Comparison of ENCODE assay signal across 17 cellular contexts in the genomic region with DNA sequence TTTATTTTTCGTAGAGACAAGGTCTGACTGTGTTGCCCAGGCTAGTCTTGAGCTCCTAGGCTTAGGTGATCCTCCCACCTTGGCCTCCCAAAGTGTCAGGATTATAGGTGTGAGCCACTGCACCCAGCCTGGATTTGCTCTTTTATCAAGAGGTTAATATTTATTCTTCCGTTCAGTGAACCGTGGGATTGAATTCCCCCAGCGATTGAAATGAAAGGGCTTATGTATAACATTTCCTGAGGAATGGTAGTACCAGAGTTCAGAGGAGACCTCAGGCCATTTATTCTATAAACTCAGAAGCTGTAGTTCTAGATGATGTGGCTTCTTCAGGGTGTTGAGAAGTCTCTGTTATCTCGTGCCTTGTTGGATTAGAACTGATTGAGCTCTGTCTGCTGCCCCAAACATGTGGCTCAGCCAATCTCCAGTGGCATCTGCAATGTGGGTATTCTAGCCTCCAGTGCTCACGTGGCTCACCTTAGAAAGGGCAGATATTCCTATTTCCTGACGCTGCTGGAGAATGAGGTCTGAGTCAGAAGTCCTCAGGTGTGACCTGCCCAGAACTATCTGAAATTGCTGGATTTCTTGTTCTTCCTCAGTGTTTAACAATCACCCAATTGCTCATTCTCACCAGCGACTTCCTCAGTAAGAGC. TPM values are rescaled to one million over a fixed set of nuclear protein-coding genes. Genes with fewer than 3 reads are reported as not detected.
A peak's percentile ranks its signal among the peaks of the same experiment; 100 is the strongest.
DNase-seq lines count a peak whose midpoint lies in the region; ATAC-seq and TF ChIP-seq lines count a peak whose summit lies in the region.
"Had no signal": no experiment of that assay in that cellular context is flagged by ENCODE, and none has a peak within 500 bp of the region (broad histone marks: within the 10 kb centered on the region; RNA-seq: fewer than 3 reads in every experiment).

No MANE protein-coding gene starts in this region.

- H3K36me3 Mint-ChIP-seq in WTC11 (no peaks in the 10 kb centered on the region), nephron (ENCODE audit: low read depth) (no peaks in the 10 kb centered on the region)

- CTCF ChIA-PET in WTC11 (lab: Charles Lee) = interaction anchor here (3.4 kb wide), 1 partner anchor 21 kb away, joined by 11 read pairs; no protein-coding TSS in a partner anchor

- DNase-seq in Caki2 (ENCODE audit: low read depth) = peak; percentile 75
- no peak for DNase-seq in WTC11 (ENCODE audit: low spot score)
- no peak for DNase-seq in RPMI8226
- DNase-seq in transverse colon = no peak
- DNase-seq: BE2C; DND-41; islet precursor cell; stimulated activated CD4-positive, alpha-beta T cell treated with anti-CD3 and anti-CD28 coated beads, Interleukin-2, amount 100 ng/mL, for 48 hours; thyroid gland had no signal

- in situ Hi-C loops in Caki2 (cut with HindIII; ENCODE audit: low pct_unique_long_range_greater_than_20kb, low sequenced_read_pairs) = no loop called here
- in situ Hi-C loops in transverse colon (cut with MboI; ENCODE audit: low pct_ligation_motif_present in 1 of 4, low pct_unique_long_range_greater_than_20kb in 1 of 4, low sequenced_read_pairs in 3 of 4) = no loop called here

- 54 to 65% methylated on average over 8 of the region's 8 CpGs for WGBS in esophagus, 2 donors
- 82 to 100% methylated on average over 2 to 8 of the region's 8 CpGs for WGBS in transverse colon (ENCODE audit: low coverage in 1 of 2), 2 donors

- no peaks in the 10 kb centered on the region for H3K27me3 ChIP-seq in esophagus (ENCODE audit: control insufficient read depth in 1 of 2, insufficient read depth in 2 of 2, low read length in 2 of 2)
- no peaks in the 10 kb centered on the region for H3K27me3 ChIP-seq in transverse colon
- H3K27me3 ChIP-seq: BE2C, thyroid gland had no signal

- TF ChIP-seq CTCF in WTC11 (IDR thresholded peaks at IDR 0.05) (no peak), nephron (IDR thresholded peaks at IDR 0.05; ENCODE audit: unreplicated experiment in 3 of 3) (no peak), transverse colon (IDR thresholded peaks at IDR 0.05) (no peak)

- no peak for ATAC-seq in WTC11
- ATAC-seq in GM21723 (IDR thresholded peaks at IDR 0.05; ENCODE audit: unreplicated experiment) = no peak
- no peak for ATAC-seq in GM18909 (IDR thresholded peaks at IDR 0.05; ENCODE audit: poor library complexity, unreplicated experiment)
- ATAC-seq: Right ventricle myocardium inferior had no signal

- H3K4me1 ChIP-seq in esophagus (ENCODE audit: control insufficient read depth in 2 of 2, insufficient read depth in 2 of 2, low read length in 1 of 2) (peaks cover 3 to 16% of the 10 kb centered on the region in 2 donors), transverse colon (peaks cover 18 to 26% (median 19%) of the 10 kb centered on the region in 4 donors)
- H3K4me1 ChIP-seq: BE2C had no signal

- H3K27ac Mint-ChIP-seq in WTC11 (peak overlapping the region; percentile 63; the same call in 1 of the 2 replicates), nephron (peak overlapping the region; percentile 13 to 67 (median 31))
- H3K27ac Mint-ChIP-seq: T-helper 1 cell treated with Interleukin-12 subunit alpha and Interleukin-12 subunit beta and Interleukin-4 antibody, amounts not matched to agents 30 μg/mL and 1 μg/mL, for 36 hours had no signal

- no peak overlapping the region for H3K4me3 Mint-ChIP-seq in WTC11
- H3K4me3 Mint-ChIP-seq in nephron = no peak overlapping the region
- H3K4me3 Mint-ChIP-seq: T-helper 1 cell treated with Interleukin-12 subunit alpha and Interleukin-12 subunit beta and Interleukin-4 antibody, amounts not matched to agents 30 μg/mL and 1 μg/mL, for 36 hours had no signal

- H3K9me3 Mint-ChIP-seq in WTC11 = no peaks in the 10 kb centered on the region
- H3K9me3 Mint-ChIP-seq in nephron = no peaks in the 10 kb centered on the region
- H3K9me3 Mint-ChIP-seq: T-helper 1 cell treated with Interleukin-12 subunit alpha and Interleukin-12 subunit beta and Interleukin-4 antibody, amounts not matched to agents 30 μg/mL and 1 μg/mL, for 36 hours had no signal

- H3K27me3 Mint-ChIP-seq in WTC11 (ENCODE audit: low read depth) = no peaks in the 10 kb centered on the region; the same call in 1 of the 2 replicates
- H3K27me3 Mint-ChIP-seq in nephron (ENCODE audit: low read depth) = no peaks in the 10 kb centered on the region

- POLR2A ChIA-PET in WTC11 (lab: Charles Lee) = no interaction called here

- TF ChIP-seq POLR2A in transverse colon (IDR thresholded peaks at IDR 0.05) = no peak

- intact Hi-C loops in transverse colon (cut with DNase I; ENCODE audit: low total_unique reads) = no loop called here

- H3K4me3 ChIP-seq in esophagus (ENCODE audit: low read depth in 1 of 2, low read length in 2 of 2) (no peak overlapping the region), transverse colon (no peak overlapping the region)
- H3K4me3 ChIP-seq: thyroid gland had no signal

- H3K27ac ChIP-seq in esophagus (ENCODE audit: low read depth in 2 of 2, low read length in 1 of 2) (peak overlapping the region; percentile 34 to 58), transverse colon (no peak overlapping the region)
- H3K27ac ChIP-seq: thyroid gland had no signal

- H3K36me3 ChIP-seq in esophagus (ENCODE audit: control insufficient read depth in 2 of 2, insufficient read depth in 2 of 2, low read length in 1 of 2) (no peaks in the 10 kb centered on the region), transverse colon (peaks cover 0 to 3% (median 0%) of the 10 kb centered on the region in 4 donors)
- H3K36me3 ChIP-seq: BE2C, thyroid gland had no signal

- H3K9me3 ChIP-seq in esophagus (ENCODE audit: control insufficient read depth in 2 of 2, insufficient read depth in 1 of 2, low read depth in 1 of 2, low read length in 1 of 2) = no peaks in the 10 kb centered on the region
- no peaks in the 10 kb centered on the region for H3K9me3 ChIP-seq in transverse colon
- H3K9me3 ChIP-seq: BE2C, thyroid gland had no signal

- H3K4me1 Mint-ChIP-seq in WTC11 (peaks cover 29% of the 10 kb centered on the region), nephron (peaks cover 23% of the 10 kb centered on the region)

- no peak for TF ChIP-seq EP300 in transverse colon (IDR thresholded peaks at IDR 0.05; ENCODE audit: low read depth)

TF ChIP-seq in WTC11, 78 proteins besides CTCF, POLR2A, EP300 and RAD21 (continues in another document):
- TF ChIP-seq RELA (CRISPR knock-in tag; IDR thresholded peaks at IDR 0.05; ENCODE audit: borderline replicate concordance) (no peak), FOXP1 (CRISPR knock-in tag; IDR thresholded peaks at IDR 0.05; ENCODE audit: borderline replicate concordance) (no peak), JAZF1 (CRISPR knock-in tag; IDR thresholded peaks at IDR 0.05) (no peak), NR1H2 (CRISPR knock-in tag; IDR thresholded peaks at IDR 0.05) (no peak), NR2C2 (CRISPR knock-in tag; IDR thresholded peaks at IDR 0.05) (no peak), TCF7 (CRISPR knock-in tag; IDR thresholded peaks at IDR 0.05; ENCODE audit: low read depth) (no peak), MYBL2 (CRISPR knock-in tag; IDR thresholded peaks at IDR 0.05) (no peak)
- TF ChIP-seq, protein P1, sequence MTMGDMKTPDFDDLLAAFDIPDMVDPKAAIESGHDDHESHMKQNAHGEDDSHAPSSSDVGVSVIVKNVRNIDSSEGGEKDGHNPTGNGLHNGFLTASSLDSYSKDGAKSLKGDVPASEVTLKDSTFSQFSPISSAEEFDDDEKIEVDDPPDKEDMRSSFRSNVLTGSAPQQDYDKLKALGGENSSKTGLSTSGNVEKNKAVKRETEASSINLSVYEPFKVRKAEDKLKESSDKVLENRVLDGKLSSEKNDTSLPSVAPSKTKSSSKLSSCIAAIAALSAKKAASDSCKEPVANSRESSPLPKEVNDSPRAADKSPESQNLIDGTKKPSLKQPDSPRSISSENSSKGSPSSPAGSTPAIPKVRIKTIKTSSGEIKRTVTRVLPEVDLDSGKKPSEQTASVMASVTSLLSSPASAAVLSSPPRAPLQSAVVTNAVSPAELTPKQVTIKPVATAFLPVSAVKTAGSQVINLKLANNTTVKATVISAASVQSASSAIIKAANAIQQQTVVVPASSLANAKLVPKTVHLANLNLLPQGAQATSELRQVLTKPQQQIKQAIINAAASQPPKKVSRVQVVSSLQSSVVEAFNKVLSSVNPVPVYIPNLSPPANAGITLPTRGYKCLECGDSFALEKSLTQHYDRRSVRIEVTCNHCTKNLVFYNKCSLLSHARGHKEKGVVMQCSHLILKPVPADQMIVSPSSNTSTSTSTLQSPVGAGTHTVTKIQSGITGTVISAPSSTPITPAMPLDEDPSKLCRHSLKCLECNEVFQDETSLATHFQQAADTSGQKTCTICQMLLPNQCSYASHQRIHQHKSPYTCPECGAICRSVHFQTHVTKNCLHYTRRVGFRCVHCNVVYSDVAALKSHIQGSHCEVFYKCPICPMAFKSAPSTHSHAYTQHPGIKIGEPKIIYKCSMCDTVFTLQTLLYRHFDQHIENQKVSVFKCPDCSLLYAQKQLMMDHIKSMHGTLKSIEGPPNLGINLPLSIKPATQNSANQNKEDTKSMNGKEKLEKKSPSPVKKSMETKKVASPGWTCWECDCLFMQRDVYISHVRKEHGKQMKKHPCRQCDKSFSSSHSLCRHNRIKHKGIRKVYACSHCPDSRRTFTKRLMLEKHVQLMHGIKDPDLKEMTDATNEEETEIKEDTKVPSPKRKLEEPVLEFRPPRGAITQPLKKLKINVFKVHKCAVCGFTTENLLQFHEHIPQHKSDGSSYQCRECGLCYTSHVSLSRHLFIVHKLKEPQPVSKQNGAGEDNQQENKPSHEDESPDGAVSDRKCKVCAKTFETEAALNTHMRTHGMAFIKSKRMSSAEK (CRISPR knock-in tag; IDR thresholded peaks at IDR 0.05; ENCODE audit: borderline replicate concordance) = no peak

RNA-seq across cellular contexts. Expression of a gene that starts 22.5 kb away (rescaled TPM):
- 59.7 and 65.0 TPM in 2 replicates for total RNA-seq in Caki2 (2014; rRNA removed; shearing (Covaris generic); ENCODE audit: low replicate concordance)
- 29.5 to 42.6 TPM (median 31.1 TPM) in 3 replicates for total RNA-seq in WTC11 (2021)
- polyA plus RNA-seq in esophagus = 10 to 100 TPM; 77.1 to 85.9 TPM
- 100 to 1,000 TPM in 1 of 4 donors, 10 to 100 TPM in 3; 46.4 to 495 (median 55.7) TPM for total RNA-seq in transverse colon

RNA-seq across cellular contexts. Expression of a gene that starts 24.2 kb away (rescaled TPM):
- total RNA-seq in Caki2 (2014; rRNA removed; shearing (Covaris generic); ENCODE audit: low replicate concordance) = 211 and 290 TPM in 2 replicates
- total RNA-seq in WTC11 (2021) (68.1 to 77.6 TPM (median 69.5 TPM) in 3 replicates), transverse colon (10 to 100 TPM; 46.0 to 75.9 (median 66.6) TPM)
- polyA plus RNA-seq in esophagus = 10 to 100 TPM; 39.8 to 40.7 TPM

RNA-seq across cellular contexts. Expression of a gene that starts 39.9 kb away (rescaled TPM):
- total RNA-seq in Caki2 (2014; rRNA removed; shearing (Covaris generic); ENCODE audit: low replicate concordance) = 0.20 and 1.3 TPM in 2 replicates
- total RNA-seq in WTC11 (2021) = 68.9 to 79.2 TPM (median 78.9 TPM) in 3 replicates
- 10 to 100 TPM; 12.0 to 12.1 TPM for polyA plus RNA-seq in esophagus
- total RNA-seq in transverse colon = 10 to 100 TPM in 3 of 4 donors, 1 to 10 TPM in 1; 8.8 to 29.5 (median 19.0) TPM
- total RNA-seq: HT-29 had no signal

RNA-seq across cellular contexts. Expression of a gene that starts 57.5 kb away (rescaled TPM):
- not detected in 2 replicates for total RNA-seq in Caki2 (2014; rRNA removed; shearing (Covaris generic); ENCODE audit: low replicate concordance)
- total RNA-seq in WTC11 (2021) = 1.3 to 2.1 TPM (median 1.5 TPM) in 3 replicates
- polyA plus RNA-seq in esophagus = under 1 TPM; 0.04 to 0.08 TPM
- total RNA-seq in transverse colon = not detected
- total RNA-seq: HT-29, osteoblast had no signal

Comparison
In these comparisons a context has a peak if more than half of its experiments do, and no peak if none do; other contexts are left out.
1. H3K27ac ChIP-seq: peak in esophagus (2 of 2); none in transverse colon (0 of 4).